In the genomic region with DNA sequence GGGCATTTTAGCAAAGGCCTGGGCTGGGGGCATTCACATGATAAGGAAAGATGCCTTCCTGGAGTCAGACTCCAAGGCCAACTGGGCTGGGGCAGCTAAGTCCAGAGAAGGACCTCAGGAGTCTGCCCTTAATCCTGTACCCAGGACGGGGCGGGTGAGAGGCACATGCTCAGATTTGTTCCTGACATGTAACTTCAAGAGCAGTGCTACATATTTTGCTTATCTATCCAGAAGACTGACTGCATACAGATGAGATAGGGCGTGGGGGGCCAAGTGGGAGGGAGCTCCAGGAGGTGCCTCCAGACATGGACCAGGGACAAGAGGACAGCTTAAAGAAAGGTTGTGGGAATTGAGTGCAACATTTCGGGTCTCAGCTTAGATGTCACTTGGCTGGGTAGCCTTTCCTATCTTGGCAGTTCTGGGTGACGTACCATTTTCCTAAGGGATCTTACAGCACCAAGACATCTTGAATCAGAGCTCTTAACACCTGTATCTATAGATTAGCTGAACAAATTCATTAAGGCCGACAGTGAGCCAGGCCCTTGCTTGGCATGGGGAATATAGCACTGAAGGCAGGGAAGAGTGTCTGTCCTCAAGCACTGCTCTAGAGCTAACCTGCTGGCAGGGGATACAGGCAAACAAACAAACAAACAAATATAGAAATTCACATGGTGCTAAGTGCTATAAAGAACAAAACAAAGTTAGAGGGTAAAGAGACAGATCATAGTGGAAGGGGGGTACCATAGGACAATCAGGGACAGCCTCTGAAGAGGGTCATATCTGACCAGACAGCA, we compare ENCODE assay signal across 18 cellular contexts.
DNase-seq lines count a peak whose midpoint lies in the region; ATAC-seq and TF ChIP-seq lines count a peak whose summit lies in the region.
"Had no signal": no experiment of that assay in that cellular context is flagged by ENCODE, and none has a peak within 500 bp of the region (broad histone marks: within the 10 kb centered on the region; RNA-seq: fewer than 3 reads in every experiment).

No MANE protein-coding gene starts in this region.

- peaks cover 20% of the 10 kb centered on the region for H3K27me3 Mint-ChIP-seq in stimulated activated naive CD8-positive, alpha-beta T cell treated with anti-CD3 and anti-CD28 coated beads, Interleukin-15, amount 100 ng/mL, for 72 hours

- no peak overlapping the region for H3K4me3 Mint-ChIP-seq in stimulated activated naive CD8-positive, alpha-beta T cell treated with anti-CD3 and anti-CD28 coated beads, Interleukin-15, amount 100 ng/mL, for 72 hours
- H3K4me3 Mint-ChIP-seq: CD8-positive, alpha-beta memory T cell had no signal

- DNase-seq in stimulated activated naive CD8-positive, alpha-beta T cell treated with anti-CD3 and anti-CD28 coated beads, Interleukin-15, Interleukin-2, amounts not matched to agents 100 U/mL and 50 U/mL, for 24 hours: no peak
- DNase-seq in stimulated activated naive CD8-positive, alpha-beta T cell treated with anti-CD3 and anti-CD28 coated beads, Interleukin-15, amount 100 ng/mL, for 72 hours: no peak
- DNase-seq in left cardiac atrium (peak; percentile 54), lower lobe of right lung (no peak), NCI-H2171 treated with DMSO at 0.1 percent for 48 hours (lab: John Stamatoyannopoulos, UW) (no peak)
- DNase-seq in stimulated activated CD4-positive, alpha-beta T cell treated with anti-CD3 and anti-CD28 coated beads, Interleukin-2, amount 100 ng/mL, for 48 hours: no peak
- DNase-seq: 8988T; C1 segment of cervical spinal cord; CD8-positive, alpha-beta memory T cell; Karpas-422; NCI-H1417; NCI-H1694 treated with DMSO at 0.1 percent for 48 hours; NCI-H2081 treated with DMSO at 0.1 percent for 48 hours; NCI-H446; NCI-H526; OCI-M1 had no signal

- no peak overlapping the region for H3K27ac Mint-ChIP-seq in stimulated activated naive CD8-positive, alpha-beta T cell treated with anti-CD3 and anti-CD28 coated beads, Interleukin-15, amount 100 ng/mL, for 72 hours

- no peak overlapping the region for H3K27ac ChIP-seq in lower lobe of right lung

- H3K4me1 Mint-ChIP-seq in stimulated activated naive CD8-positive, alpha-beta T cell treated with anti-CD3 and anti-CD28 coated beads, Interleukin-15, amount 100 ng/mL, for 72 hours: no peaks in the 10 kb centered on the region

- ATAC-seq in stimulated activated naive CD8-positive, alpha-beta T cell treated with anti-CD3 and anti-CD28 coated beads, Interleukin-15, Interleukin-2, amounts not matched to agents 100 U/mL and 50 U/mL, for 24 hours: peak; percentile 25
- ATAC-seq in stimulated activated naive CD8-positive, alpha-beta T cell treated with anti-CD3 and anti-CD28 coated beads, Interleukin-15, amount 100 ng/mL, for 72 hours: no peak
- ATAC-seq in left cardiac atrium: peak; percentile 76 to 85
- ATAC-seq in lower lobe of right lung: peak; percentile 51 to 69
- ATAC-seq in GM18870 (IDR thresholded peaks at IDR 0.05; ENCODE audit: unreplicated experiment): no peak
- no peak for ATAC-seq in GM19397 (IDR thresholded peaks at IDR 0.05; ENCODE audit: unreplicated experiment)

- no peaks in the 10 kb centered on the region for H3K9me3 ChIP-seq in lower lobe of right lung

- H3K4me3 ChIP-seq in lower lobe of right lung: no peak overlapping the region

- no peaks in the 10 kb centered on the region for H3K9me3 Mint-ChIP-seq in stimulated activated naive CD8-positive, alpha-beta T cell treated with anti-CD3 and anti-CD28 coated beads, Interleukin-15, amount 100 ng/mL, for 72 hours
- H3K9me3 Mint-ChIP-seq: CD8-positive, alpha-beta memory T cell had no signal

- intact Hi-C loops in left cardiac atrium (cut with DNase I) (loop anchor here (2.0 to 10.0 kb wide), 2 partner anchors 59 to 61 kb away; a partner anchor contains a TSS), lower lobe of right lung (cut with DNase I) (no loop called here)

- H3K36me3 ChIP-seq in lower lobe of right lung: peaks cover 56% of the 10 kb centered on the region

- no peaks in the 10 kb centered on the region for H3K4me1 ChIP-seq in lower lobe of right lung

- no peaks in the 10 kb centered on the region for H3K27me3 ChIP-seq in lower lobe of right lung (ENCODE audit: low read depth)

- no peak for TF ChIP-seq CTCF in lower lobe of right lung (IDR thresholded peaks at IDR 0.05)

Comparison
In these comparisons a context has a peak if more than half of its experiments do, and no peak if none do; other contexts are left out.
1. ATAC-seq: peak in stimulated activated naive CD8-positive, alpha-beta T cell treated with anti-CD3 and anti-CD28 coated beads, Interleukin-15, Interleukin-2, amounts not matched to agents 100 U/mL and 50 U/mL, for 24 hours (single experiment), left cardiac atrium (2 of 2) and lower lobe of right lung (2 of 2); none in stimulated activated naive CD8-positive, alpha-beta T cell treated with anti-CD3 and anti-CD28 coated beads, Interleukin-15, amount 100 ng/mL, for 72 hours (single experiment), GM18870 (single experiment) and GM19397 (single experiment).